In genomic region chr6:144305567-144305966, GRCh38 we compare ENCODE assay signal across 11 cellular contexts. TPM values are rescaled to one million over a fixed set of nuclear protein-coding genes. Genes with fewer than 3 reads are reported as not detected.
A peak's percentile ranks its signal among the peaks of the same experiment; 100 is the strongest.
DNase-seq lines count a peak whose midpoint lies in the region; ATAC-seq lines count a peak whose summit lies in the region.
"Had no signal": no experiment of that assay in that cellular context is flagged by ENCODE, and none has a peak within 500 bp of the region (broad histone marks: within the 10 kb centered on the region; RNA-seq: fewer than 3 reads in every experiment).

No MANE protein-coding gene starts in this region.

- peaks cover 28% of the 10 kb centered on the region for H3K79me1 ChIP-seq in mesenchymal stem cell (replicated peaks; ENCODE audit: low read length, poor library complexity, severe bottlenecking)

- H2AK5ac ChIP-seq in mesenchymal stem cell (ENCODE audit: low read length, severe bottlenecking), result peak overlapping the region; percentile 40

- H3K27ac ChIP-seq in mesenchymal stem cell (ENCODE audit: low read length, poor library complexity, severe bottlenecking), result peak overlapping the region; percentile 6

- 100% methylated on average over 1 of the region's 1 CpG for WGBS in mesenchymal stem cell

- H3K36me3 ChIP-seq in mesenchymal stem cell (ENCODE audit: control insufficient read depth in 1 of 2, insufficient read depth in 2 of 2, low read depth in 1 of 2, low read length in 2 of 2) (peaks cover 15 to 32% of the 10 kb centered on the region in 2 experiments), HAP-1 (replicated peaks) (no peaks in the 10 kb centered on the region)

- no peak overlapping the region for H4K91ac ChIP-seq in mesenchymal stem cell (ENCODE audit: low read length)

- no peak for DNase-seq in mesenchymal stem cell
- DNase-seq in activated effector memory CD4-positive, alpha-beta T cell treated with Interleukin-2 at 50 U/mL for 16 hours, result no peak
- DNase-seq in HAP-1 (ENCODE audit: low spot score in 2 of 2), result no peak
- DNase-seq in superior temporal gyrus (ENCODE audit: extremely low spot score), result no peak
- DNase-seq: activated CD4-positive, alpha-beta T cell treated with anti-CD3 and anti-CD28 coated beads for 4 hours; Right ventricle myocardium superior; stimulated activated CD4-positive, alpha-beta T cell treated with anti-CD3 and anti-CD28 coated beads, Interleukin-4, amount 100 ng/mL, for 4 hours; thyroid gland had no signal

- peak overlapping the region; percentile 24 for H4K8ac ChIP-seq in mesenchymal stem cell (ENCODE audit: low read length)

- H3K9me3 ChIP-seq in mesenchymal stem cell (ENCODE audit: control insufficient read depth, low read length) (no peaks in the 10 kb centered on the region), HAP-1 (no peaks in the 10 kb centered on the region)
- H3K9me3 ChIP-seq: thyroid gland had no signal

- H2BK120ac ChIP-seq in mesenchymal stem cell (ENCODE audit: low read depth, low read length), result no peak overlapping the region

- no peak overlapping the region for H2BK15ac ChIP-seq in mesenchymal stem cell (ENCODE audit: low read depth, poor library complexity, severe bottlenecking)

- in situ Hi-C loops in HAP-1 (cut with MboI; ENCODE audit: low sequenced_read_pairs), result no loop called here

- no peak overlapping the region for H2BK12ac ChIP-seq in mesenchymal stem cell (ENCODE audit: low read length in 2 of 2)

- H3K27me3 ChIP-seq in mesenchymal stem cell (ENCODE audit: control insufficient read depth in 1 of 2, insufficient read depth in 1 of 2, low read length in 2 of 2) (no peaks in the 10 kb centered on the region), HAP-1 (ENCODE audit: low read depth) (no peaks in the 10 kb centered on the region)
- H3K27me3 ChIP-seq: thyroid gland had no signal

- H3K4ac ChIP-seq in mesenchymal stem cell (ENCODE audit: low read depth in 1 of 2, low read length in 2 of 2), result no peak overlapping the region

- no peak overlapping the region for H3K4me3 ChIP-seq in mesenchymal stem cell (ENCODE audit: insufficient read depth in 1 of 2, low read depth in 1 of 2, low read length in 2 of 2)
- H3K4me3 ChIP-seq in HAP-1, result no peak overlapping the region
- H3K4me3 ChIP-seq: thyroid gland had no signal

- H2AFZ ChIP-seq in mesenchymal stem cell (ENCODE audit: low read depth, low read length), result no peak overlapping the region

- no peak overlapping the region for H3K18ac ChIP-seq in mesenchymal stem cell (ENCODE audit: low read depth in 1 of 2, low read length in 2 of 2)

- no peak overlapping the region for H3K9ac ChIP-seq in mesenchymal stem cell (ENCODE audit: low read length)

- H2BK5ac ChIP-seq in mesenchymal stem cell (ENCODE audit: low read depth, low read length, poor library complexity, severe bottlenecking), result no peak overlapping the region

- no peak overlapping the region for H3K14ac ChIP-seq in mesenchymal stem cell (ENCODE audit: low read length in 2 of 2)

- H3K23ac ChIP-seq in mesenchymal stem cell (ENCODE audit: low read length in 2 of 2), result no peak overlapping the region

- peaks cover 9% of the 10 kb centered on the region for H3K4me1 ChIP-seq in mesenchymal stem cell (ENCODE audit: control insufficient read depth, insufficient read depth, low read depth, low read length)
- H3K4me1 ChIP-seq in HAP-1, result no peaks in the 10 kb centered on the region

- ATAC-seq in GM19025 (IDR thresholded peaks at IDR 0.05; ENCODE audit: low read depth, unreplicated experiment) (peak; percentile 34), GM21619 (IDR thresholded peaks at IDR 0.05; ENCODE audit: unreplicated experiment) (peak; percentile 30), HG03378 (IDR thresholded peaks at IDR 0.05; ENCODE audit: unreplicated experiment) (peak; percentile 12)

- no peak overlapping the region for H3K4me2 ChIP-seq in mesenchymal stem cell (ENCODE audit: low read length, poor library complexity, severe bottlenecking)

RNA-seq across cellular contexts. Expression of gene UTRN, which starts 20.4 kb away (rescaled TPM):
- polyA plus RNA-seq in mesenchymal stem cell (2013, experiment 1 of 2), result 14.5 TPM
- 12.9 TPM for polyA plus RNA-seq in mesenchymal stem cell (2013, experiment 2 of 2)
